ENCODE assay signal across 28 cellular contexts in genomic region chr5:94288937-94289336, GRCh38.
A peak's percentile ranks its signal among the peaks of the same experiment; 100 is the strongest.
DNase-seq lines count a peak whose midpoint lies in the region; ATAC-seq and TF ChIP-seq lines count a peak whose summit lies in the region.
"Had no signal": no experiment of that assay in that cellular context is flagged by ENCODE, and none has a peak within 500 bp of the region (broad histone marks: within the 10 kb centered on the region; RNA-seq: fewer than 3 reads in every experiment).

No MANE protein-coding gene starts in this region.

- TF ChIP-seq CTCF in fibroblast of mammary gland (conservative IDR thresholded peaks at IDR 0.05; ENCODE audit: control insufficient read depth, insufficient read depth, low read depth, low read length), result no peak

- H3K27ac Mint-ChIP-seq in stimulated activated naive CD8-positive, alpha-beta T cell treated with anti-CD3 and anti-CD28 coated beads, Interleukin-15, amount 100 ng/mL, for 72 hours, result no peak overlapping the region
- H3K27ac Mint-ChIP-seq: activated CD8-positive, alpha-beta T cell treated with anti-CD3 and anti-CD28 coated beads for 36 hours; activated naive CD4-positive, alpha-beta T cell treated with anti-CD3 and anti-CD28 coated beads, Interleukin-2, amount 10 ng/mL, durations not matched to agents 7 days and 5 days; activated T-cell treated with anti-CD3 and anti-CD28 coated beads, Interleukin-2, amount 50 U/mL, for 24 hours; natural killer cell; WTC11 had no signal

- H3K4me1 Mint-ChIP-seq in stimulated activated naive CD8-positive, alpha-beta T cell treated with anti-CD3 and anti-CD28 coated beads, Interleukin-15, amount 100 ng/mL, for 72 hours, result no peaks in the 10 kb centered on the region
- H3K4me1 Mint-ChIP-seq: activated naive CD4-positive, alpha-beta T cell treated with anti-CD3 and anti-CD28 coated beads, Interleukin-2, amount 10 ng/mL, durations not matched to agents 7 days and 5 days; natural killer cell had no signal

- H3K27me3 Mint-ChIP-seq in stimulated activated naive CD8-positive, alpha-beta T cell treated with anti-CD3 and anti-CD28 coated beads, Interleukin-15, amount 100 ng/mL, for 72 hours, result no peaks in the 10 kb centered on the region
- H3K27me3 Mint-ChIP-seq: activated CD8-positive, alpha-beta T cell treated with anti-CD3 and anti-CD28 coated beads for 36 hours; activated naive CD4-positive, alpha-beta T cell treated with anti-CD3 and anti-CD28 coated beads, Interleukin-2, amount 10 ng/mL, durations not matched to agents 7 days and 5 days; activated T-cell treated with anti-CD3 and anti-CD28 coated beads, Interleukin-2, amount 50 U/mL, for 24 hours had no signal

- ATAC-seq in SK-N-SH treated with all-trans-retinoic acid at 6 μM for 48 hours (peak; percentile 97), HG02981 (IDR thresholded peaks at IDR 0.05; ENCODE audit: unreplicated experiment) (no peak)
- no peak for ATAC-seq in stimulated activated naive CD8-positive, alpha-beta T cell treated with anti-CD3 and anti-CD28 coated beads, Interleukin-15, amount 100 ng/mL, for 72 hours
- ATAC-seq: activated CD8-positive, alpha-beta T cell treated with anti-CD3 and anti-CD28 coated beads for 36 hours; heart left ventricle; lower lobe of right lung; natural killer cell; WTC11 had no signal

- H3K9me3 Mint-ChIP-seq in stimulated activated naive CD8-positive, alpha-beta T cell treated with anti-CD3 and anti-CD28 coated beads, Interleukin-15, amount 100 ng/mL, for 72 hours, result peaks cover 30 to 32% of the 10 kb centered on the region in 2 donors

- DNase-seq in GM04503 (ENCODE audit: low read depth) (peak; percentile 44), fibroblast of mammary gland (ENCODE audit: low read depth) (peak; percentile 39), stromal cell of bone marrow (ENCODE audit: low read depth) (peak; percentile 13), DMS153 treated with DMSO at 0.1 percent for 48 hours (lab: John Stamatoyannopoulos, UW; ENCODE audit: unreplicated experiment) (no peak)
- no peak for DNase-seq in stimulated activated naive CD8-positive, alpha-beta T cell treated with anti-CD3 and anti-CD28 coated beads, Interleukin-15, amount 100 ng/mL, for 72 hours
- DNase-seq: activated CD8-positive, alpha-beta T cell treated with anti-CD3 and anti-CD28 coated beads for 36 hours; activated naive CD4-positive, alpha-beta T cell treated with anti-CD3 and anti-CD28 coated beads, Interleukin-2, amount 10 ng/mL, durations not matched to agents 7 days and 5 days; activated T-cell treated with anti-CD3 and anti-CD28 coated beads, Interleukin-2, amount 50 U/mL, for 24 hours; C1 segment of cervical spinal cord; dorsolateral prefrontal cortex; H9; heart left ventricle; lower lobe of right lung; natural killer cell; NCI-H1105 treated with DMSO at 0.1 percent for 48 hours; NCI-H2107; OCI-M1; SIG-M5; small intestine; stimulated activated CD4-positive, alpha-beta T cell treated with anti-CD3 and anti-CD28 coated beads, Interleukin-4, amount 100 ng/mL, for 4 hours; substantia nigra; T-helper 2 cell had no signal

- no peak overlapping the region for H3K4me3 Mint-ChIP-seq in stimulated activated naive CD8-positive, alpha-beta T cell treated with anti-CD3 and anti-CD28 coated beads, Interleukin-15, amount 100 ng/mL, for 72 hours
- H3K4me3 Mint-ChIP-seq: activated CD8-positive, alpha-beta T cell treated with anti-CD3 and anti-CD28 coated beads for 36 hours; activated naive CD4-positive, alpha-beta T cell treated with anti-CD3 and anti-CD28 coated beads, Interleukin-2, amount 10 ng/mL, durations not matched to agents 7 days and 5 days; activated T-cell treated with anti-CD3 and anti-CD28 coated beads, Interleukin-2, amount 50 U/mL, for 24 hours; H9; natural killer cell; WTC11 had no signal

- no peak overlapping the region for H3K4me3 ChIP-seq in fibroblast of mammary gland (ENCODE audit: control insufficient read depth, low read depth, low read length)
- H3K4me3 ChIP-seq: breast epithelium, dorsolateral prefrontal cortex, heart left ventricle, lower lobe of right lung, prostate gland, vagina had no signal

TF ChIP-seq in SK-N-SH treated with all-trans-retinoic acid at 6 μM for 48 hours, 23 proteins besides CTCF, POLR2A, EP300 and RAD21:
- no peak for TF ChIP-seq BACH2 (CRISPR knock-in tag; IDR thresholded peaks at IDR 0.05; ENCODE audit: borderline replicate concordance)
- TF ChIP-seq ARNTL (CRISPR knock-in tag; IDR thresholded peaks at IDR 0.05; ENCODE audit: borderline replicate concordance, low read depth), result no peak
- no peak for TF ChIP-seq ZNF565 (CRISPR knock-in tag; conservative IDR thresholded peaks at IDR 0.05; ENCODE audit: low read depth)
- no peak for TF ChIP-seq ZNF70 (CRISPR knock-in tag; IDR thresholded peaks at IDR 0.05)
- no peak for TF ChIP-seq POU6F1 (CRISPR knock-in tag; IDR thresholded peaks at IDR 0.05; ENCODE audit: borderline replicate concordance, low read depth)
- TF ChIP-seq GLIS3 (CRISPR knock-in tag; IDR thresholded peaks at IDR 0.05), result no peak
- TF ChIP-seq ESRRG (CRISPR knock-in tag; IDR thresholded peaks at IDR 0.05), result no peak
- TF ChIP-seq ZFP3 (CRISPR knock-in tag; IDR thresholded peaks at IDR 0.05), result no peak
- TF ChIP-seq TOX (CRISPR knock-in tag; IDR thresholded peaks at IDR 0.05; ENCODE audit: borderline replicate concordance), result no peak

Comparison
In these comparisons a context has a peak if more than half of its experiments do, and no peak if none do; other contexts are left out.
1. DNase-seq: peak in GM04503 (single experiment), fibroblast of mammary gland (single experiment) and stromal cell of bone marrow (single experiment); none in stimulated activated naive CD8-positive, alpha-beta T cell treated with anti-CD3 and anti-CD28 coated beads, Interleukin-15, amount 100 ng/mL, for 72 hours (0 of 2) and DMS153 treated with DMSO at 0.1 percent for 48 hours (single experiment).